Comparison of ENCODE assay signal across 9 cellular contexts in the genomic region with DNA sequence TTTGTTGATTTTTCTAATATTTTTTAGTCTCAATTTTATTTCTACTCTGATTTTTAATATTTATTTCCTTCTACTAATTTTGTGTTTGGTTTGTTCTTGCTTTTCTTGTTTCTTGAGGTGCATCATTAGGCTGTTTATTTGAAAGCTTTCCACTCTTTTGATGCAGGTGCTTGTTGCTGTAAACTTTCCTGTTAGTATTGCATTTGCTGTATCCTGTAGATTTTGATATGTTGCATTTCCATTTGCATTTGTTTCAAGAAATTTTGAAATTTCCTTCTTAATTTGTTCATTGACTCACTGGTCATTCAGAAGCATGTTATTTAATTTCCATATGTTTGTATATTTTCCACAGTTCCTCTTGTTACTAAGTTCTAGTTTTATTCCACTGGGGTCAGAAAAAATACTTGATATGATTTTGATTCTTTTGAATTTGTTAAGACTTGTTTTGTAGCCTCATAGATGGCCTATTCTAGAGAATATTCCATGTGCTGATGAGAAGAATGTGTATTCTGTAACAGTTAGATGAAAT. TPM values are rescaled to one million over a fixed set of nuclear protein-coding genes. Genes with fewer than 3 reads are reported as not detected.
"Had no signal": no experiment of that assay in that cellular context is flagged by ENCODE, and none has a peak within 500 bp of the region (broad histone marks: within the 10 kb centered on the region; RNA-seq: fewer than 3 reads in every experiment).

No MANE protein-coding gene starts in this region.

- H3K27ac Mint-ChIP-seq: H9, IgD-negative memory B cell had no signal

- H2AFZ ChIP-seq: GM23248 had no signal

- FAIRE-seq: HTR-8/SVneo had no signal

- H3K9ac ChIP-seq: GM23248 had no signal

- H3K4me3 ChIP-seq: GM23248 had no signal

- H3K27ac ChIP-seq: GM23248 had no signal

- H3K4me1 Mint-ChIP-seq: H9 had no signal

- H3K36me3 Mint-ChIP-seq: IgD-negative memory B cell had no signal

- DNase-seq: GM23248, GOT3, H9, HCEC 1CT, KG1 had no signal

- H3K4me3 Mint-ChIP-seq: H9, IgD-negative memory B cell had no signal

RNA-seq across cellular contexts. Expression of gene NACA2, which starts 43.1 kb away (rescaled TPM):
- total RNA-seq: GM23248, H4, H9, HT-29 had no signal
- polyA plus RNA-seq: GM23248, IgD-negative memory B cell had no signal
